In genomic region chr17:68197091-68197996, GRCh38 we compare ENCODE assay signal across 1 cellular context.
TF ChIP-seq lines count a peak whose summit lies in the region.

No MANE protein-coding gene starts in this region.

TF ChIP-seq in GM12878, 131 proteins besides CTCF, POLR2A, EP300 and RAD21 (continued from another document):
- TF ChIP-seq PML (IDR thresholded peaks at IDR 0.05; ENCODE audit: low read length) (no peak), HDAC6 (IDR thresholded peaks at IDR 0.05; ENCODE audit: unreplicated experiment) (peak; percentile 5), FOXM1 (IDR thresholded peaks at IDR 0.05; ENCODE audit: low read depth, low read length) (no peak), FOXK2 (IDR thresholded peaks at IDR 0.05) (no peak)
